In the genomic region with DNA sequence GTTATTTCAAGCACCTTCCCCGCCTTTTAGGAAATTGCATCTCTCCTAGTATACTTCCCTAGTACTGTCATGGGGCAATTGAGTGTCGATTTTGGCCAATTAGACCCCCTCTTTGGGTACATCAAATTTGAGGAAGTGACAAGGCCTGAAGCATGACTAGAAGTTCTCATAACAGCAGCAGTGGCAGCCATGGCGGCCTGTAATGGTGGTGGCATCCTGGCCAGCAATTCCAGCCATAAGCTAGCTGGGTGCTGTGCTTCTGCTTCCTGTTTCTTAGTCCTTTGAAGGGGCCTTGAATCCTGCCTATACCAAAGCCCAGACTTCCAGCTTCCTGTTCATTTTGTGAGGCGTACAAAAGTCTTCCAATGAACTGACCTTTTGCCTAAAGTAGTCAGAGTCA, we compare ENCODE assay signal across 2 cellular contexts.
TF ChIP-seq lines count a peak whose summit lies in the region.

No MANE protein-coding gene starts in this region.

TF ChIP-seq in GM23338, 12 proteins besides CTCF, POLR2A, EP300 and RAD21 (continued from another document):
- TF ChIP-seq, protein P1, sequence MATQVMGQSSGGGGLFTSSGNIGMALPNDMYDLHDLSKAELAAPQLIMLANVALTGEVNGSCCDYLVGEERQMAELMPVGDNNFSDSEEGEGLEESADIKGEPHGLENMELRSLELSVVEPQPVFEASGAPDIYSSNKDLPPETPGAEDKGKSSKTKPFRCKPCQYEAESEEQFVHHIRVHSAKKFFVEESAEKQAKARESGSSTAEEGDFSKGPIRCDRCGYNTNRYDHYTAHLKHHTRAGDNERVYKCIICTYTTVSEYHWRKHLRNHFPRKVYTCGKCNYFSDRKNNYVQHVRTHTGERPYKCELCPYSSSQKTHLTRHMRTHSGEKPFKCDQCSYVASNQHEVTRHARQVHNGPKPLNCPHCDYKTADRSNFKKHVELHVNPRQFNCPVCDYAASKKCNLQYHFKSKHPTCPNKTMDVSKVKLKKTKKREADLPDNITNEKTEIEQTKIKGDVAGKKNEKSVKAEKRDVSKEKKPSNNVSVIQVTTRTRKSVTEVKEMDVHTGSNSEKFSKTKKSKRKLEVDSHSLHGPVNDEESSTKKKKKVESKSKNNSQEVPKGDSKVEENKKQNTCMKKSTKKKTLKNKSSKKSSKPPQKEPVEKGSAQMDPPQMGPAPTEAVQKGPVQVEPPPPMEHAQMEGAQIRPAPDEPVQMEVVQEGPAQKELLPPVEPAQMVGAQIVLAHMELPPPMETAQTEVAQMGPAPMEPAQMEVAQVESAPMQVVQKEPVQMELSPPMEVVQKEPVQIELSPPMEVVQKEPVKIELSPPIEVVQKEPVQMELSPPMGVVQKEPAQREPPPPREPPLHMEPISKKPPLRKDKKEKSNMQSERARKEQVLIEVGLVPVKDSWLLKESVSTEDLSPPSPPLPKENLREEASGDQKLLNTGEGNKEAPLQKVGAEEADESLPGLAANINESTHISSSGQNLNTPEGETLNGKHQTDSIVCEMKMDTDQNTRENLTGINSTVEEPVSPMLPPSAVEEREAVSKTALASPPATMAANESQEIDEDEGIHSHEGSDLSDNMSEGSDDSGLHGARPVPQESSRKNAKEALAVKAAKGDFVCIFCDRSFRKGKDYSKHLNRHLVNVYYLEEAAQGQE (IDR thresholded peaks at IDR 0.05; ENCODE audit: unreplicated experiment) = no peak
- TF ChIP-seq JUNB (IDR thresholded peaks at IDR 0.05; ENCODE audit: unreplicated experiment) (no peak), EZH2phosphoT487 (IDR thresholded peaks at IDR 0.05; ENCODE audit: unreplicated experiment) (no peak), EZH2 (IDR thresholded peaks at IDR 0.05; ENCODE audit: low read depth, unreplicated experiment) (no peak), POLR2AphosphoS5 (IDR thresholded peaks at IDR 0.05; ENCODE audit: low read depth) (no peak), CREB1 (CRISPR knock-in tag; IDR thresholded peaks at IDR 0.05; ENCODE audit: low read depth) (no peak), ZNF331 (CRISPR knock-in tag; IDR thresholded peaks at IDR 0.05; ENCODE audit: low read depth) (no peak)

TF ChIP-seq in H1, 55 proteins besides CTCF, POLR2A, EP300 and RAD21 (continued from another document):
- TF ChIP-seq GABPA (IDR thresholded peaks at IDR 0.05; ENCODE audit: borderline replicate concordance, insufficient read depth, low read length) = no peak
- TF ChIP-seq EZH2 (IDR thresholded peaks at IDR 0.05; ENCODE audit: low read depth, low read length, severe bottlenecking) = no peak
TF ChIP-seq in H1: peak in this region for 0.
